In the genomic region with DNA sequence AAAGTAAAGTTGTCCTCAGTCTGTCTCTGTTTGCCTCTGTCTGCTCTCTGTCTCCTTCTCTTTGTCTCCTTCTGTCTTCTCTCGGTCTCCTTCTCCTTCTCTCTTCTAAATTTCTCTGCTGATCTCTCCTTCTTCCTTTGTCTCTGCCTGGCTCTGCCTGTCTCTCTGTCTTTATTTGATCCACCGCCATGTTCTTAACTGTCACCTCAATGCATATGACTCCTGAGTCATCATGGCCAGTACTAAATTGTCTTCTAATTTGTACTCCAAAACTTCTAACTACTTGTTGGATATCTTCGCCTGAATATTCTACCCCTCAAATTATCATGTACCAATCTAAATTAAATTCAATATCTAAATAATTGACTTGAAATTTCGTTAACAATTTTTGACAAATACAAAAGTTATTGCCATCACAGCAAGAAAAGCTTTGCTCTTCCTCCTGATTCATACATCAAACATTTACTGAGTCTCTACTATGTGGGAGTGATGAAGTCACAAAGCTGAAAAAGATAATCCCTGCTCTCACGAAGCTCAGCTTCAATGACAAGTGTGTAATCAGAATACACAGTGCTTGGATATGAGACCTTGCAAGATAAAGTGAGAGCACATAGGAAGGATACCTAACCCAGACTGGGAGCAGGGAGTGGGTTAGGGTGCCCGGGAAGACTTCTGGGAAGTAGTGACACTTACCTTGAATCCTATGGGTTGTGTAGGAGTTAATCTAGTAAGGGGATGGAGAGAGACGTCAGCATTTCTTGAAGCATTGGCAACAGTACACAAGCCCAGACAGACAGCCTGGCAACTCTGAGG, we compare ENCODE assay signal across 16 cellular contexts.
A peak's percentile ranks its signal among the peaks of the same experiment; 100 is the strongest.
DNase-seq lines count a peak whose midpoint lies in the region; ATAC-seq, FAIRE-seq and TF ChIP-seq lines count a peak whose summit lies in the region.
"Had no signal": no experiment of that assay in that cellular context is flagged by ENCODE, and none has a peak within 500 bp of the region (broad histone marks: within the 10 kb centered on the region; RNA-seq: fewer than 3 reads in every experiment).

No MANE protein-coding gene starts in this region.

- peak overlapping the region; percentile 87 for H3K27ac ChIP-seq in IMR-90 (ENCODE audit: insufficient read depth, low read length)
- H3K27ac ChIP-seq: psoas muscle had no signal

- no peak; the same call in 1 of the 2 replicates for TF ChIP-seq RAD21 in IMR-90 (IDR thresholded peaks at IDR 0.05; ENCODE audit: low read length)

- no peaks in the 10 kb centered on the region for H3K27me3 ChIP-seq in IMR-90 (ENCODE audit: control insufficient read depth, insufficient read depth, low read length)
- H3K27me3 ChIP-seq in bronchial epithelial cell (ENCODE audit: control insufficient read depth, insufficient read depth, low read length) = no peaks in the 10 kb centered on the region

- peak overlapping the region; percentile 97 for H3K4ac ChIP-seq in IMR-90 (ENCODE audit: low read depth, low read length)

- dilution Hi-C loops in IMR-90 (cut with HindIII; ENCODE audit: low sequenced_read_pairs, unreplicated experiment) = no loop called here

- peak overlapping the region; percentile 30; the same call in 2 of the 3 replicates for H2BK15ac ChIP-seq in IMR-90 (ENCODE audit: low read depth, low read length)

- POLR2A ChIA-PET in IMR-90 (lab: Charles Lee; ENCODE audit: unreplicated experiment) = no interaction called here

- H3K9me3 ChIP-seq in IMR-90 (ENCODE audit: control insufficient read depth, insufficient read depth, low read length) = no peaks in the 10 kb centered on the region
- H3K9me3 ChIP-seq: psoas muscle had no signal

- peak overlapping the region; percentile 87 for H2BK5ac ChIP-seq in IMR-90 (ENCODE audit: low read depth, low read length, poor library complexity, severe bottlenecking)

- no peak overlapping the region for H3K4me3 ChIP-seq in IMR-90 (ENCODE audit: insufficient read depth, low read depth, low read length)
- no peak overlapping the region for H3K4me3 ChIP-seq in bronchial epithelial cell (ENCODE audit: low read depth, low read length)
- H3K4me3 ChIP-seq: psoas muscle had no signal

- in situ Hi-C loops in Caki2 (cut with HindIII; ENCODE audit: low pct_unique_long_range_greater_than_20kb, low sequenced_read_pairs) (no loop called here), IMR-90 (cut with MboI; ENCODE audit: low sequenced_read_pairs) (no loop called here)

- H3K36me3 ChIP-seq in IMR-90 (ENCODE audit: control insufficient read depth, insufficient read depth, low read length) = no peaks in the 10 kb centered on the region
- H3K36me3 ChIP-seq in bronchial epithelial cell (ENCODE audit: control insufficient read depth, insufficient read depth, low read length) = no peaks in the 10 kb centered on the region

- H4K91ac ChIP-seq in IMR-90 (ENCODE audit: insufficient read depth, low read depth, low read length) = peak overlapping the region; percentile 91

- peak overlapping the region; percentile 24; the same call in 1 of the 2 replicates for H3K4me2 ChIP-seq in IMR-90 (ENCODE audit: low read depth, low read length)

- peak overlapping the region; percentile 12; the same call in 1 of the 2 replicates for H3K9ac ChIP-seq in IMR-90 (ENCODE audit: low read depth, low read length)

- H3K79me1 ChIP-seq in IMR-90 (ENCODE audit: low read depth in 1 of 2, low read length in 2 of 2) = peaks cover 42 to 73% of the 10 kb centered on the region in 2 experiments

- H2AK9ac ChIP-seq in IMR-90 (replicated peaks; ENCODE audit: low read depth, low read length, poor library complexity) = peak overlapping the region; percentile 2

- FAIRE-seq in bronchial epithelial cell (lab: Jason Lieb, UNC) = no peak
- FAIRE-seq: GM19239 had no signal

- intact Hi-C loops in IMR-90 (cut with micrococcal nuclease) = no loop called here

- peak overlapping the region; percentile 94 for H2BK20ac ChIP-seq in IMR-90 (ENCODE audit: low read depth, low read length)

- peak overlapping the region; percentile 71 for H2AFZ ChIP-seq in IMR-90 (replicated peaks; ENCODE audit: low read length, poor library complexity)

- peaks cover 36% of the 10 kb centered on the region for H3K9me1 ChIP-seq in IMR-90 (ENCODE audit: insufficient read depth, low read length)

- peak overlapping the region; percentile 83 for H3K56ac ChIP-seq in IMR-90 (ENCODE audit: extremely low read depth, insufficient read depth, low read length)

- peak; percentile 28 for DNase-seq in Caki2 (ENCODE audit: low read depth)
- DNase-seq in IMR-90 = peak; percentile 95
- peak; percentile 87 for DNase-seq in bronchial epithelial cell (ENCODE audit: low read depth)
- DNase-seq in non-pigmented ciliary epithelial cell (ENCODE audit: low read depth) = peak; percentile 84
- no peak for DNase-seq in hippocampal formation (lab: John Stamatoyannopoulos, UW)
- DNase-seq: activated CD8-positive, alpha-beta memory T cell treated with anti-CD3 and anti-CD28 coated beads, Interleukin-2, amount 10 ng/mL, durations not matched to agents 7 days and 5 days; effector memory CD8-positive, alpha-beta T cell; midbrain; NCI-H1930; psoas muscle; substantia nigra; T-helper 9 cell had no signal

- peak overlapping the region; percentile 94 for H3K23ac ChIP-seq in IMR-90 (ENCODE audit: low read depth, low read length)

- peak overlapping the region; percentile 49 for H4K5ac ChIP-seq in IMR-90 (ENCODE audit: low read depth, low read length)

- TF ChIP-seq CTCF in IMR-90 (conservative IDR thresholded peaks at IDR 0.05; ENCODE audit: low read depth, low read length) (no peak), bronchial epithelial cell (IDR thresholded peaks at IDR 0.05; ENCODE audit: insufficient read depth, low read length, severe bottlenecking) (no peak)

- H4K20me1 ChIP-seq in IMR-90 (ENCODE audit: insufficient read depth, low read length) = no peaks in the 10 kb centered on the region

- peak overlapping the region; percentile 93 for H2AK5ac ChIP-seq in IMR-90 (ENCODE audit: low read depth, low read length)

- peaks cover 30% of the 10 kb centered on the region for H3K4me1 ChIP-seq in IMR-90 (ENCODE audit: control insufficient read depth, insufficient read depth, low read length)
- H3K4me1 ChIP-seq: psoas muscle had no signal

- ATAC-seq in IMR-90 (ENCODE audit: low read depth) (peak; percentile 74), HG03378 (IDR thresholded peaks at IDR 0.05; ENCODE audit: unreplicated experiment) (no peak), GM18870 (IDR thresholded peaks at IDR 0.05; ENCODE audit: unreplicated experiment) (no peak), HG02759 (IDR thresholded peaks at IDR 0.05; ENCODE audit: unreplicated experiment) (no peak)
- ATAC-seq: activated CD8-positive, alpha-beta memory T cell treated with anti-CD3 and anti-CD28 coated beads, Interleukin-2, amount 10 ng/mL, durations not matched to agents 7 days and 5 days; effector memory CD8-positive, alpha-beta T cell; psoas muscle had no signal

- no TSS peak for BruUV-seq in IMR-90 (replicated peaks; lab: Mats Ljungman, UMichigan)

- peak overlapping the region; percentile 97 for H2BK120ac ChIP-seq in IMR-90 (ENCODE audit: low read depth, low read length)

- TF ChIP-seq POLR2A in IMR-90 (IDR thresholded peaks at IDR 0.05; ENCODE audit: low read depth, low read length) = peak; percentile 63

- 71% methylated on average over 1 of the region's 7 CpGs; no CpG with 5 or more reads in 1 of the 2 experiments for WGBS in IMR-90 (ENCODE audit: extremely low coverage in 2 of 2, insufficient read length in 1 of 2), 2 experiments

- CTCF ChIA-PET in IMR-90 (lab: Yijun Ruan, JAX) = interaction anchor here (0.6 to 2.2 kb wide), 3 partner anchors 14 to 193 kb away, joined by 4 to 5 read pairs (median 5); a partner anchor contains a TSS

- peak overlapping the region; percentile 70 for H3K14ac ChIP-seq in IMR-90 (replicated peaks; ENCODE audit: low read depth, low read length)

- H3K18ac ChIP-seq in IMR-90 (ENCODE audit: low read depth, low read length) = peak overlapping the region; percentile 71

- peak overlapping the region; percentile 76 to 91 for H4K8ac ChIP-seq in IMR-90 (ENCODE audit: low read depth in 2 of 2, low read length in 2 of 2)

TF ChIP-seq in IMR-90, 13 proteins besides CTCF, POLR2A, EP300 and RAD21:
- TF ChIP-seq CEBPB (IDR thresholded peaks at IDR 0.05; ENCODE audit: low read depth, low read length) = peak; percentile 59; the same call in 1 of the 2 replicates
- no peak for TF ChIP-seq MAZ (IDR thresholded peaks at IDR 0.05; ENCODE audit: borderline replicate concordance, low read depth, low read length)
- TF ChIP-seq MAFK (IDR thresholded peaks at IDR 0.05; ENCODE audit: low read depth, low read length) = peak; percentile 58; the same call in 1 of the 2 replicates
- TF ChIP-seq SMC3 (IDR thresholded peaks at IDR 0.05; ENCODE audit: low read depth, low read length) = peak; percentile 6; the same call in 1 of the 2 replicates
- TF ChIP-seq NFE2L2 (IDR thresholded peaks at IDR 0.05; ENCODE audit: low read depth, low read length) = no peak
- TF ChIP-seq MXI1 (IDR thresholded peaks at IDR 0.05; ENCODE audit: borderline replicate concordance, low read depth, low read length) = no peak
- TF ChIP-seq FOS (IDR thresholded peaks at IDR 0.05; ENCODE audit: low read depth, low read length) = peak; percentile 63
- TF ChIP-seq, protein P1, sequence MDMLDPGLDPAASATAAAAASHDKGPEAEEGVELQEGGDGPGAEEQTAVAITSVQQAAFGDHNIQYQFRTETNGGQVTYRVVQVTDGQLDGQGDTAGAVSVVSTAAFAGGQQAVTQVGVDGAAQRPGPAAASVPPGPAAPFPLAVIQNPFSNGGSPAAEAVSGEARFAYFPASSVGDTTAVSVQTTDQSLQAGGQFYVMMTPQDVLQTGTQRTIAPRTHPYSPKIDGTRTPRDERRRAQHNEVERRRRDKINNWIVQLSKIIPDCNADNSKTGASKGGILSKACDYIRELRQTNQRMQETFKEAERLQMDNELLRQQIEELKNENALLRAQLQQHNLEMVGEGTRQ (IDR thresholded peaks at IDR 0.05; ENCODE audit: low read depth, low read length) = no peak
- TF ChIP-seq RFX5 (IDR thresholded peaks at IDR 0.05; ENCODE audit: low read depth, low read length) = no peak
- TF ChIP-seq, protein P2, sequence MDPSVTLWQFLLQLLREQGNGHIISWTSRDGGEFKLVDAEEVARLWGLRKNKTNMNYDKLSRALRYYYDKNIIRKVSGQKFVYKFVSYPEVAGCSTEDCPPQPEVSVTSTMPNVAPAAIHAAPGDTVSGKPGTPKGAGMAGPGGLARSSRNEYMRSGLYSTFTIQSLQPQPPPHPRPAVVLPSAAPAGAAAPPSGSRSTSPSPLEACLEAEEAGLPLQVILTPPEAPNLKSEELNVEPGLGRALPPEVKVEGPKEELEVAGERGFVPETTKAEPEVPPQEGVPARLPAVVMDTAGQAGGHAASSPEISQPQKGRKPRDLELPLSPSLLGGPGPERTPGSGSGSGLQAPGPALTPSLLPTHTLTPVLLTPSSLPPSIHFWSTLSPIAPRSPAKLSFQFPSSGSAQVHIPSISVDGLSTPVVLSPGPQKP (IDR thresholded peaks at IDR 0.05; ENCODE audit: borderline replicate concordance, low read depth, low read length) = no peak
- no peak for TF ChIP-seq BHLHE40 (IDR thresholded peaks at IDR 0.05; ENCODE audit: low read depth, low read length)
- no peak for TF ChIP-seq CHD1 (IDR thresholded peaks at IDR 0.05; ENCODE audit: low read depth, low read length)
- TF ChIP-seq RCOR1 (IDR thresholded peaks at IDR 0.05; ENCODE audit: insufficient replicate concordance, low read length) = peak; percentile 34

Comparison
In these comparisons a context has a peak if more than half of its experiments do, and no peak if none do; other contexts are left out.
1. DNase-seq: peak in Caki2 (single experiment), IMR-90 (single experiment), bronchial epithelial cell (single experiment) and non-pigmented ciliary epithelial cell (single experiment); none in hippocampal formation (0 of 2).